In the genomic region with DNA sequence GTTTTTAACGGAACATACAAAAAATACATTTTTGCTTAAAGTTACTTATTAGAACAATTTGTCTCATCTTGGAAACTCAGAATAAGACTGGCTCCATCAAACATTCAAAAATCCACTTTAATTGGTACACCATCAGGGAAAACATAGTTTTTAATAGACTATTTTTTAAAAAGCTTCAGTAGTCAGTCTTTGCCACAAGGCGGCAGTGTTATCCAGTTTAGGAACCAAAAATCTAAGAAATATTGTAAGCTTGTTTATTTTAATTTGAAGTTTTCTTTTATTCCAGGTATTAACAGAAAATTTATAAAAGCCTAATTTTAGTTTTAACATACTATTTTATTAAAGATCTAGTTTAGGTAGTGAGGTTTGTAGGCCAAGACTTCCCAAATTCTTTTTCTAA, we compare ENCODE assay signal across 9 cellular contexts.
DNase-seq lines count a peak whose midpoint lies in the region; ATAC-seq, FAIRE-seq and TF ChIP-seq lines count a peak whose summit lies in the region.
"Had no signal": no experiment of that assay in that cellular context is flagged by ENCODE, and none has a peak within 500 bp of the region (broad histone marks: within the 10 kb centered on the region; RNA-seq: fewer than 3 reads in every experiment).

No MANE protein-coding gene starts in this region.

- intact Hi-C loops in Right ventricle myocardium inferior (cut with DNase I) = loop anchor here (5.0 kb wide), 1 partner anchor 431 kb away; no protein-coding TSS in a partner anchor

- no peak for DNase-seq in right atrium auricular region (ENCODE audit: low spot score)
- DNase-seq in Right ventricle myocardium inferior (ENCODE audit: missing footprints) = no peak
- no peak for DNase-seq in RCC 7860 (ENCODE audit: low spot score)
- no peak for DNase-seq in foreskin keratinocyte
- DNase-seq in NCI-H2107 (lab: John Stamatoyannopoulos, UW) = no peak
- DNase-seq: T1000 had no signal

- no peaks in the 10 kb centered on the region for H3K4me1 ChIP-seq in right atrium auricular region
- H3K4me1 ChIP-seq in foreskin keratinocyte = no peaks in the 10 kb centered on the region

- H3K27me3 ChIP-seq in right atrium auricular region (no peaks in the 10 kb centered on the region), foreskin keratinocyte (no peaks in the 10 kb centered on the region)

- TF ChIP-seq CTCF in right atrium auricular region (IDR thresholded peaks at IDR 0.05) (peak; percentile 46 to 78), foreskin keratinocyte (conservative IDR thresholded peaks at IDR 0.05) (peak; percentile 72)

- no peak for ATAC-seq in Right ventricle myocardium inferior
- no peak for ATAC-seq in foreskin keratinocyte
- ATAC-seq in GM21360 (IDR thresholded peaks at IDR 0.05; ENCODE audit: unreplicated experiment) = no peak
- ATAC-seq in GM18907 (IDR thresholded peaks at IDR 0.05; ENCODE audit: unreplicated experiment) = no peak
- no peak for ATAC-seq in HG03280 (IDR thresholded peaks at IDR 0.05; ENCODE audit: unreplicated experiment)

- H3K9me3 ChIP-seq in right atrium auricular region = no peaks in the 10 kb centered on the region

- H3K27ac ChIP-seq in right atrium auricular region = no peak overlapping the region
- no peak overlapping the region for H3K27ac ChIP-seq in foreskin keratinocyte

- no peaks in the 10 kb centered on the region for H3K36me3 ChIP-seq in right atrium auricular region

- no peak overlapping the region for H3K4me3 ChIP-seq in right atrium auricular region

- peak; percentile 85 for FAIRE-seq in RCC 7860 (lab: Jason Lieb, UNC)
